ENCODE assay signal across 1 cellular context in genomic region chr3:45817788-45818523, GRCh38.
TF ChIP-seq lines count a peak whose summit lies in the region.

No MANE protein-coding gene starts in this region.

TF ChIP-seq in HEK293, 187 proteins besides CTCF, POLR2A, EP300 and RAD21 (continued from another document):
- TF ChIP-seq, protein P1, sequence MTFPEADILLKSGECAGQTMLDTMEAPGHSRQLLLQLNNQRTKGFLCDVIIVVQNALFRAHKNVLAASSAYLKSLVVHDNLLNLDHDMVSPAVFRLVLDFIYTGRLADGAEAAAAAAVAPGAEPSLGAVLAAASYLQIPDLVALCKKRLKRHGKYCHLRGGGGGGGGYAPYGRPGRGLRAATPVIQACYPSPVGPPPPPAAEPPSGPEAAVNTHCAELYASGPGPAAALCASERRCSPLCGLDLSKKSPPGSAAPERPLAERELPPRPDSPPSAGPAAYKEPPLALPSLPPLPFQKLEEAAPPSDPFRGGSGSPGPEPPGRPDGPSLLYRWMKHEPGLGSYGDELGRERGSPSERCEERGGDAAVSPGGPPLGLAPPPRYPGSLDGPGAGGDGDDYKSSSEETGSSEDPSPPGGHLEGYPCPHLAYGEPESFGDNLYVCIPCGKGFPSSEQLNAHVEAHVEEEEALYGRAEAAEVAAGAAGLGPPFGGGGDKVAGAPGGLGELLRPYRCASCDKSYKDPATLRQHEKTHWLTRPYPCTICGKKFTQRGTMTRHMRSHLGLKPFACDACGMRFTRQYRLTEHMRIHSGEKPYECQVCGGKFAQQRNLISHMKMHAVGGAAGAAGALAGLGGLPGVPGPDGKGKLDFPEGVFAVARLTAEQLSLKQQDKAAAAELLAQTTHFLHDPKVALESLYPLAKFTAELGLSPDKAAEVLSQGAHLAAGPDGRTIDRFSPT (tag by site-specific recombination; IDR thresholded peaks at IDR 0.05) = peak; percentile 37; the same call in 1 of the 2 replicates
- TF ChIP-seq, protein P2, sequence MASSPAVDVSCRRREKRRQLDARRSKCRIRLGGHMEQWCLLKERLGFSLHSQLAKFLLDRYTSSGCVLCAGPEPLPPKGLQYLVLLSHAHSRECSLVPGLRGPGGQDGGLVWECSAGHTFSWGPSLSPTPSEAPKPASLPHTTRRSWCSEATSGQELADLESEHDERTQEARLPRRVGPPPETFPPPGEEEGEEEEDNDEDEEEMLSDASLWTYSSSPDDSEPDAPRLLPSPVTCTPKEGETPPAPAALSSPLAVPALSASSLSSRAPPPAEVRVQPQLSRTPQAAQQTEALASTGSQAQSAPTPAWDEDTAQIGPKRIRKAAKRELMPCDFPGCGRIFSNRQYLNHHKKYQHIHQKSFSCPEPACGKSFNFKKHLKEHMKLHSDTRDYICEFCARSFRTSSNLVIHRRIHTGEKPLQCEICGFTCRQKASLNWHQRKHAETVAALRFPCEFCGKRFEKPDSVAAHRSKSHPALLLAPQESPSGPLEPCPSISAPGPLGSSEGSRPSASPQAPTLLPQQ (tag by site-specific recombination; IDR thresholded peaks at IDR 0.05) = peak; percentile 79
- TF ChIP-seq FEZF1 (tag by site-specific recombination; IDR thresholded peaks at IDR 0.05) = peak; percentile 55
TF ChIP-seq in HEK293: peak in this region for 12.
